In genomic region chr6:69005194-69005593, GRCh38 we compare ENCODE assay signal across 18 cellular contexts.
"Had no signal": no experiment of that assay in that cellular context is flagged by ENCODE, and none has a peak within 500 bp of the region (broad histone marks: within the 10 kb centered on the region; RNA-seq: fewer than 3 reads in every experiment).

No MANE protein-coding gene starts in this region.

- H3K36me3 ChIP-seq: esophagus muscularis mucosa, prostate gland, sigmoid colon, thyroid gland had no signal

- H3K27ac ChIP-seq: esophagus muscularis mucosa, foreskin keratinocyte, prostate gland, sigmoid colon, thyroid gland had no signal

- H3K4me3 Mint-ChIP-seq: activated CD8-positive, alpha-beta T cell treated with anti-CD3 and anti-CD28 coated beads for 36 hours; activated naive CD8-positive, alpha-beta T cell treated with anti-CD3 and anti-CD28 coated beads, Interleukin-2, amount 50 U/mL, for 24 hours; activated T-helper 1 cell treated with anti-CD3 and anti-CD28 coated beads, Interleukin-12 subunit alpha, Interleukin-12 subunit beta, Interleukin-2, Interleukin-4 antibody, amounts not matched to agents 30 ng/mL and 10 ng/mL and 1 ng/mL, durations not matched to agents 14 hours and 24 hours and 36 hours; neural crest cell had no signal

- H3K9me3 Mint-ChIP-seq: activated T-helper 1 cell treated with anti-CD3 and anti-CD28 coated beads, Interleukin-12 subunit alpha, Interleukin-12 subunit beta, Interleukin-2, Interleukin-4 antibody, amounts not matched to agents 30 ng/mL and 10 ng/mL and 1 ng/mL, durations not matched to agents 14 hours and 24 hours and 36 hours had no signal

- H3K27ac Mint-ChIP-seq: activated CD8-positive, alpha-beta T cell treated with anti-CD3 and anti-CD28 coated beads for 36 hours; activated naive CD8-positive, alpha-beta T cell treated with anti-CD3 and anti-CD28 coated beads, Interleukin-2, amount 50 U/mL, for 24 hours; activated T-helper 1 cell treated with anti-CD3 and anti-CD28 coated beads, Interleukin-12 subunit alpha, Interleukin-12 subunit beta, Interleukin-2, Interleukin-4 antibody, amounts not matched to agents 30 ng/mL and 10 ng/mL and 1 ng/mL, durations not matched to agents 14 hours and 24 hours and 36 hours had no signal

- ATAC-seq: activated CD8-positive, alpha-beta T cell treated with anti-CD3 and anti-CD28 coated beads for 36 hours; activated naive CD8-positive, alpha-beta T cell treated with anti-CD3 and anti-CD28 coated beads, Interleukin-2, amount 50 U/mL, for 24 hours; foreskin keratinocyte had no signal

- H3K27me3 Mint-ChIP-seq: activated CD8-positive, alpha-beta T cell treated with anti-CD3 and anti-CD28 coated beads for 36 hours; activated naive CD8-positive, alpha-beta T cell treated with anti-CD3 and anti-CD28 coated beads, Interleukin-2, amount 50 U/mL, for 24 hours had no signal

- FAIRE-seq: urothelium cell line had no signal

- H3K4me1 Mint-ChIP-seq: activated naive CD8-positive, alpha-beta T cell treated with anti-CD3 and anti-CD28 coated beads, Interleukin-2, amount 50 U/mL, for 24 hours; neural crest cell had no signal

- DNase-seq: activated CD4-positive, alpha-beta T cell treated with anti-CD3 and anti-CD28 coated beads for 4 hours; activated CD8-positive, alpha-beta memory T cell treated with anti-CD3 and anti-CD28 coated beads, Interleukin-2, amount 50 U/mL, for 48 hours; activated CD8-positive, alpha-beta T cell treated with anti-CD3 and anti-CD28 coated beads for 36 hours; activated naive CD4-positive, alpha-beta T cell; activated naive CD8-positive, alpha-beta T cell treated with anti-CD3 and anti-CD28 coated beads, Interleukin-2, amount 50 U/mL, for 24 hours; caudate nucleus; cortex of kidney; effector CD4-positive, alpha-beta T cell; foreskin keratinocyte; midbrain; sigmoid colon; stimulated activated CD4-positive, alpha-beta T cell treated with anti-CD3 and anti-CD28 coated beads, Interleukin-1b, Interleukin-23, amount 100 ng/mL, for 48 hours; thyroid gland had no signal

- H3K4me1 ChIP-seq: esophagus muscularis mucosa, foreskin keratinocyte, prostate gland, sigmoid colon, thyroid gland had no signal

- H3K4me3 ChIP-seq: esophagus muscularis mucosa, prostate gland, sigmoid colon, thyroid gland had no signal

- H3K9me3 ChIP-seq: esophagus muscularis mucosa, prostate gland, sigmoid colon, thyroid gland had no signal

- H3K27me3 ChIP-seq: esophagus muscularis mucosa, foreskin keratinocyte, sigmoid colon, thyroid gland had no signal
